ENCODE assay signal across 1 cellular context in the genomic region with DNA sequence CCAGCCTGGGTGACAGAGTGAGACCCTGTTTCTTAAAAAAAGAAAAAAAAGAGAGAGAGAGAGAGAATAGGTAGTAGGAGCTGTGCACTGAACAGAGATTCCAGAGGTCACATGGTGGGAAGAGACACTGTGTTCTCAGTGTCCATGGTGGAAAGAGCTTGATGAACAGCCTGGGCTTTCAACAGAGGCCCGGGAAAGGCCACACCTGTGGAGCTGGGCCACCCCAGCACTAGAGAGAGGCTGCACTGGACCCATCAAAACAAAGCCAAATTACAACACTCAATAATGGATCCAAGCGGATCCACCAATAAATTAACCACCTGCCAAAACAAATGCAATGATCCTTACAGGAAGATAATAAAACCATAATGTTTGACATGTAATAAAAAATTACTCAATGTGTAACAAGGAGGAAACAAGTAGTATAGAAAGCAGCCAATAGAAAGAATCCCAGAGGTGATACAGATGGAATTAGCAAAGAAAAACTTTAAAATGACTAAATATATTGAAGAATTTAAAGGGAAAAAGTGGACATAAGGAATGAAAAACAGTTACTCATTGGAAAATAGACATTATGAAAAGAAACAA.
TF ChIP-seq lines count a peak whose summit lies in the region.

No MANE protein-coding gene starts in this region.

TF ChIP-seq in GM12878, 131 proteins besides CTCF, POLR2A, EP300 and RAD21:
- TF ChIP-seq SMARCA5 (IDR thresholded peaks at IDR 0.05) (no peak), NR2F1 (conservative IDR thresholded peaks at IDR 0.05) (no peak)
